20 cellular contexts compared by ENCODE assay signal in the genomic region with DNA sequence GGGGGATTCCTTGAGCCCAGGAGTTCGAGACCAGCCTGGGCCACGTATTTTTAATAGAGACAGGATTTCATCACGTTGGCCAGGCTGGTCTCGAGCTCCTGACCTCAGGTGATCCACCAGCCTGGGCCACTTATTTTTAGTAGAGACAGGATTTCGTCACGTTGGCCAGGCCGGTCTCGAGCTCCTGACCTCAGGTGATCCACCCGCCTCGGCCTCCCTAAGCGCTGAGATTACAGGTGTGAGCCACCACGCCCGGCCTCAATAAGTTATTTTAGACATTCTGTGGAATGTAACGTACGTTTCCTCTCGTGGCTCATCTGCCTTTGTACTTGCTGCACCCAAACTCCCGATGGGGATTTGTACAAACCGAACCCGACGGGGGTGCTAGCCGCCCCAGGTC. TPM values are rescaled to one million over a fixed set of nuclear protein-coding genes. Genes with fewer than 3 reads are reported as not detected.
DNase-seq lines count a peak whose midpoint lies in the region; ATAC-seq and TF ChIP-seq lines count a peak whose summit lies in the region.
"Had no signal": no experiment of that assay in that cellular context is flagged by ENCODE, and none has a peak within 500 bp of the region (broad histone marks: within the 10 kb centered on the region; RNA-seq: fewer than 3 reads in every experiment).

No MANE protein-coding gene starts in this region.

- no peaks in the 10 kb centered on the region for H4K20me1 ChIP-seq in DOHH2 (ENCODE audit: control insufficient read depth, insufficient read depth, low read depth, low read length)

- no peak overlapping the region for H3K27ac ChIP-seq in DOHH2 (ENCODE audit: low read depth, low read length)
- H3K27ac ChIP-seq: SK-N-MC had no signal

- no peaks in the 10 kb centered on the region for H3K36me3 ChIP-seq in DOHH2 (ENCODE audit: control insufficient read depth, low read length)
- H3K36me3 ChIP-seq in Caco-2 (ENCODE audit: control insufficient read depth, insufficient read depth, low read length): no peaks in the 10 kb centered on the region

- peak overlapping the region; percentile 49 for H3K4me3 Mint-ChIP-seq in activated CD8-positive, alpha-beta memory T cell treated with anti-CD3 and anti-CD28 coated beads, Interleukin-2, amount 10 ng/mL, durations not matched to agents 7 days and 5 days
- H3K4me3 Mint-ChIP-seq in WTC11 (no peak overlapping the region), Caco-2 (ENCODE audit: unreplicated experiment) (no peak overlapping the region)
- no peak overlapping the region for H3K4me3 Mint-ChIP-seq in stimulated activated memory B cell treated with anti-CD40 and anti-IgM and Interleukin-4, amounts not matched to agents 10 μg/mL and 1 μg/mL and 100 μg/mL, for 72 hours

- TF ChIP-seq CTCF in DOHH2 (IDR thresholded peaks at IDR 0.05; ENCODE audit: low read depth, low read length, poor library complexity, severe bottlenecking) (no peak), WTC11 (IDR thresholded peaks at IDR 0.05) (no peak), Caco-2 (IDR thresholded peaks at IDR 0.05; ENCODE audit: insufficient read depth in 1 of 2, low read depth in 1 of 2, low read length in 1 of 2, severe bottlenecking in 1 of 2, unreplicated experiment in 1 of 2) (no peak)

- no peaks in the 10 kb centered on the region for H3K9me3 ChIP-seq in DOHH2 (ENCODE audit: control insufficient read depth, insufficient read depth, low read length)
- H3K9me3 ChIP-seq in Caco-2: no peaks in the 10 kb centered on the region

- peak overlapping the region; percentile 38; the same call in 1 of the 2 replicates for H3K4me2 ChIP-seq in DOHH2 (ENCODE audit: low read length)

- H3K4me1 Mint-ChIP-seq in activated CD8-positive, alpha-beta memory T cell treated with anti-CD3 and anti-CD28 coated beads, Interleukin-2, amount 10 ng/mL, durations not matched to agents 7 days and 5 days: peaks cover 11% of the 10 kb centered on the region
- H3K4me1 Mint-ChIP-seq in WTC11 (peaks cover 2% of the 10 kb centered on the region), Caco-2 (ENCODE audit: low read depth, unreplicated experiment) (no peaks in the 10 kb centered on the region)
- peaks cover 33% of the 10 kb centered on the region for H3K4me1 Mint-ChIP-seq in stimulated activated memory B cell treated with anti-CD40 and anti-IgM and Interleukin-4, amounts not matched to agents 10 μg/mL and 1 μg/mL and 100 μg/mL, for 72 hours

- no peaks in the 10 kb centered on the region for H3K27me3 Mint-ChIP-seq in activated CD8-positive, alpha-beta memory T cell treated with anti-CD3 and anti-CD28 coated beads, Interleukin-2, amount 10 ng/mL, durations not matched to agents 7 days and 5 days
- H3K27me3 Mint-ChIP-seq in WTC11 (ENCODE audit: low read depth): no peaks in the 10 kb centered on the region
- H3K27me3 Mint-ChIP-seq in stimulated activated memory B cell treated with anti-CD40 and anti-IgM and Interleukin-4, amounts not matched to agents 10 μg/mL and 1 μg/mL and 100 μg/mL, for 72 hours: no peaks in the 10 kb centered on the region
- H3K27me3 Mint-ChIP-seq in Caco-2 (ENCODE audit: insufficient read depth, unreplicated experiment): no peaks in the 10 kb centered on the region

- H3K27ac Mint-ChIP-seq in activated CD8-positive, alpha-beta memory T cell treated with anti-CD3 and anti-CD28 coated beads, Interleukin-2, amount 10 ng/mL, durations not matched to agents 7 days and 5 days: no peak overlapping the region
- H3K27ac Mint-ChIP-seq in WTC11 (peak overlapping the region; percentile 72; the same call in 1 of the 2 replicates), Caco-2 (ENCODE audit: unreplicated experiment) (no peak overlapping the region)
- peak overlapping the region; percentile 86 for H3K27ac Mint-ChIP-seq in stimulated activated memory B cell treated with anti-CD40 and anti-IgM and Interleukin-4, amounts not matched to agents 10 μg/mL and 1 μg/mL and 100 μg/mL, for 72 hours

- H3K9me3 Mint-ChIP-seq in activated CD8-positive, alpha-beta memory T cell treated with anti-CD3 and anti-CD28 coated beads, Interleukin-2, amount 10 ng/mL, durations not matched to agents 7 days and 5 days (ENCODE audit: low read depth): no peaks in the 10 kb centered on the region
- H3K9me3 Mint-ChIP-seq in WTC11 (no peaks in the 10 kb centered on the region), Caco-2 (ENCODE audit: unreplicated experiment) (peaks cover 6% of the 10 kb centered on the region)
- H3K9me3 Mint-ChIP-seq in stimulated activated memory B cell treated with anti-CD40 and anti-IgM and Interleukin-4, amounts not matched to agents 10 μg/mL and 1 μg/mL and 100 μg/mL, for 72 hours: peaks cover 3% of the 10 kb centered on the region

- POLR2A ChIA-PET in WTC11 (lab: Charles Lee) (no interaction called here), Caco-2 (lab: Charles Lee) (no interaction called here), HEK293T (lab: Yijun Ruan, JAX) (no interaction called here)

- peaks cover 10% of the 10 kb centered on the region; the same call in 1 of the 2 replicates for H3F3A ChIP-seq in DOHH2 (ENCODE audit: control insufficient read depth, insufficient read depth)

- no peaks in the 10 kb centered on the region for H3K79me2 ChIP-seq in DOHH2 (ENCODE audit: control insufficient read depth, low read length)

- no peak for ATAC-seq in activated CD8-positive, alpha-beta memory T cell treated with anti-CD3 and anti-CD28 coated beads, Interleukin-2, amount 10 ng/mL, durations not matched to agents 7 days and 5 days
- no peak for ATAC-seq in WTC11
- no peak for ATAC-seq in stimulated activated memory B cell treated with anti-CD40 and anti-IgM and Interleukin-4, amounts not matched to agents 10 μg/mL and 1 μg/mL and 100 μg/mL, for 72 hours
- ATAC-seq: PC-3 had no signal

- intact Hi-C loops in Caco-2 (cut with micrococcal nuclease; ENCODE audit: unreplicated experiment): no loop called here

- peaks cover 38% of the 10 kb centered on the region for H3K4me1 ChIP-seq in DOHH2 (ENCODE audit: control insufficient read depth, low read length)
- H3K4me1 ChIP-seq in Caco-2: no peaks in the 10 kb centered on the region

- no peak for DNase-seq in activated CD8-positive, alpha-beta memory T cell treated with anti-CD3 and anti-CD28 coated beads, Interleukin-2, amount 10 ng/mL, durations not matched to agents 7 days and 5 days
- no peak for DNase-seq in activated CD8-positive, alpha-beta memory T cell treated with anti-CD3 and anti-CD28 coated beads, Interleukin-2, amount 50 U/mL, for 4 hours
- no peak for DNase-seq in WTC11 (ENCODE audit: low spot score)
- no peak for DNase-seq in Caco-2
- DNase-seq in HEK293T (ENCODE audit: extremely low spot score): no peak
- DNase-seq: CD4-positive, CD25-positive, alpha-beta regulatory T cell; DMS79; Kasumi-1; NCI-H1694; NCI-H2081 treated with DMSO at 0.1 percent for 48 hours; NCI-H446 treated with DMSO at 0.1 percent for 48 hours; NCI-H526 treated with DMSO at 0.1 percent for 48 hours; PC-3; SHP77 treated with DMSO at 0.1 percent for 48 hours; SW 1271 had no signal

- no peak overlapping the region for H3K4me3 ChIP-seq in DOHH2 (ENCODE audit: low read length)
- no peak overlapping the region for H3K4me3 ChIP-seq in Caco-2 (ENCODE audit: low read depth, low read length)
- H3K4me3 ChIP-seq: SK-N-MC had no signal

- no peaks in the 10 kb centered on the region for H3K9me2 ChIP-seq in DOHH2 (replicated peaks; ENCODE audit: control insufficient read depth, low read length)

- CTCF ChIA-PET in activated CD8-positive, alpha-beta memory T cell treated with anti-CD3 and anti-CD28 coated beads, Interleukin-2, amount 10 ng/mL, durations not matched to agents 7 days and 5 days (lab: Charles Lee): no interaction called here
- CTCF ChIA-PET in WTC11 (lab: Charles Lee): no interaction called here
- CTCF ChIA-PET in Caco-2 (lab: Charles Lee): no interaction called here
- CTCF ChIA-PET in HEK293T (lab: Yijun Ruan, JAX): no interaction called here

- BruUV-seq in Caco-2 (replicated peaks; lab: Mats Ljungman, UMichigan): no TSS peak

- H3K27me3 ChIP-seq in DOHH2 (ENCODE audit: control insufficient read depth, low read length) (no peaks in the 10 kb centered on the region), Caco-2 (replicated peaks; ENCODE audit: control insufficient read depth, insufficient read depth, low read length) (no peaks in the 10 kb centered on the region)

- H3K36me3 Mint-ChIP-seq in activated CD8-positive, alpha-beta memory T cell treated with anti-CD3 and anti-CD28 coated beads, Interleukin-2, amount 10 ng/mL, durations not matched to agents 7 days and 5 days: peaks cover 2% of the 10 kb centered on the region
- H3K36me3 Mint-ChIP-seq in WTC11 (no peaks in the 10 kb centered on the region), Caco-2 (ENCODE audit: insufficient read depth, unreplicated experiment) (no peaks in the 10 kb centered on the region)
- peaks cover 4% of the 10 kb centered on the region for H3K36me3 Mint-ChIP-seq in stimulated activated memory B cell treated with anti-CD40 and anti-IgM and Interleukin-4, amounts not matched to agents 10 μg/mL and 1 μg/mL and 100 μg/mL, for 72 hours
- H3K36me3 Mint-ChIP-seq: CD4-positive, CD25-positive, alpha-beta regulatory T cell had no signal

TF ChIP-seq in HEK293T, 16 proteins besides CTCF, POLR2A, EP300 and RAD21:
- no peak for TF ChIP-seq BHLHE40 (IDR thresholded peaks at IDR 0.05; ENCODE audit: borderline replicate concordance)
- no peak for TF ChIP-seq ARNT (IDR thresholded peaks at IDR 0.05)
- TF ChIP-seq SP1 (IDR thresholded peaks at IDR 0.05): no peak

RNA-seq across cellular contexts. Expression of a gene that starts 8.8 kb away (rescaled TPM):
- 1 to 10 TPM; 1.2 to 5.0 TPM for total RNA-seq in activated CD8-positive, alpha-beta memory T cell treated with anti-CD3 and anti-CD28 coated beads, Interleukin-2, amount 10 ng/mL, durations not matched to agents 7 days and 5 days
- total RNA-seq in WTC11 (2021) (0.32 to 0.87 TPM (median 0.33 TPM) in 3 replicates), Caco-2 (2022) (not detected in 2 replicates)
- total RNA-seq: CD4-positive, CD25-positive, alpha-beta regulatory T cell; MCF 10A; PC-3; RPMI7951 had no signal

RNA-seq across cellular contexts. Expression of a gene that starts 32.3 kb away (rescaled TPM):
- total RNA-seq in activated CD8-positive, alpha-beta memory T cell treated with anti-CD3 and anti-CD28 coated beads, Interleukin-2, amount 10 ng/mL, durations not matched to agents 7 days and 5 days: 10 to 100 TPM; 83.9 to 88.8 TPM
- total RNA-seq in WTC11 (2021): 44.5 to 68.1 TPM (median 45.5 TPM) in 3 replicates
- 39.9 and 42.2 TPM in 2 replicates for total RNA-seq in Caco-2 (2022)

Comparison
In these comparisons a context has a peak if more than half of its experiments do, and no peak if none do; other contexts are left out.
1. H3K27ac Mint-ChIP-seq: peak in WTC11 (single experiment) and stimulated activated memory B cell treated with anti-CD40 and anti-IgM and Interleukin-4, amounts not matched to agents 10 μg/mL and 1 μg/mL and 100 μg/mL, for 72 hours (single experiment); none in activated CD8-positive, alpha-beta memory T cell treated with anti-CD3 and anti-CD28 coated beads, Interleukin-2, amount 10 ng/mL, durations not matched to agents 7 days and 5 days (single experiment) and Caco-2 (single experiment).